Comparison of ENCODE assay signal across 8 cellular contexts in the genomic region with DNA sequence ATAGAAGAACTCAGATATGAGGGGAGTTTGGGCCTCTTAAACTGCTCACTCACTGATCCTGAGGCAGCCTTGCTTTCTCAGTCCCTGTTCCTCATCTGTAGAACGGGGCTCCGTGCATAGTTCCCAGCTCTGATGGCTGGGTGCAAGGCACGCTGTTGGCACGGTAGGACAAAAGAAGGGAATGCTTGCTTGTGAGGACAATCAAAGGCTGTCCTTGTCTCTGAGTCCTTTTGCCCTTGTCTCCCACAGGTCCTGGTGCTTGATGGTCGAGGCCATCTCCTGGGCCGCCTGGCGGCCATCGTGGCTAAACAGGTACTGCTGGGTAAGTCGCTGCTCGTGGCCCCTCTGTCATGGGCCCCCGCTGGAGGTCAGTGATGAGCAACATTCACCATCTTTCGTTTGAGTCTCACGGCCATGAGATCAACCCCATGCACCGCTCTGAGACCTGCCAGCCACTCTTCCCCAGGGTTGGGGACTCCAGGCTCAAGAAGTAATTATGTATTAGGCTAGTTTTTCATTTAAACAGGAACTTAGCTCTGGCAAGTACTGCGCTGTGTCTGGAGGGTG. TPM values are rescaled to one million over a fixed set of nuclear protein-coding genes. Genes with fewer than 3 reads are reported as not detected.
A peak's percentile ranks its signal among the peaks of the same experiment; 100 is the strongest.
DNase-seq lines count a peak whose midpoint lies in the region; ATAC-seq and TF ChIP-seq lines count a peak whose summit lies in the region.

No MANE protein-coding gene starts in this region.

- H3K14ac ChIP-seq in neuronal stem cell (ENCODE audit: low read length): no peak overlapping the region

- H2BK15ac ChIP-seq in neuronal stem cell (ENCODE audit: low read length): no peak overlapping the region

- H3K23ac ChIP-seq in neuronal stem cell (ENCODE audit: low read depth, low read length, poor library complexity): no peak overlapping the region

- H2AFZ ChIP-seq in neuronal stem cell (ENCODE audit: low read length): no peak overlapping the region

- intact Hi-C loops in posterior cingulate gyrus (cut with DNase I): loop anchor here (10.0 kb wide), 1 partner anchor 385 kb away; the partner anchor contains the start of genes AKT1S1 and TBC1D17

- H3K4me1 ChIP-seq in neuronal stem cell (ENCODE audit: control insufficient read depth in 2 of 2, insufficient read depth in 1 of 2, low read depth in 1 of 2, low read length in 2 of 2): peaks cover 7 to 8% of the 10 kb centered on the region in 2 donors

- H2AK5ac ChIP-seq in neuronal stem cell (ENCODE audit: low read depth, low read length): no peak overlapping the region

- TF ChIP-seq CTCF in GM06990 (IDR thresholded peaks at IDR 0.05; ENCODE audit: insufficient read depth, low read length, poor library complexity, severe bottlenecking): peak; percentile 69

- H3K9ac ChIP-seq in neuronal stem cell (ENCODE audit: low read depth, low read length, poor library complexity): no peak overlapping the region

- no peak overlapping the region for H4K91ac ChIP-seq in neuronal stem cell (ENCODE audit: low read depth, low read length, poor library complexity)

- peaks cover 14% of the 10 kb centered on the region for H3K79me1 ChIP-seq in neuronal stem cell (ENCODE audit: low read depth, low read length)

- H3K18ac ChIP-seq in neuronal stem cell (ENCODE audit: low read length): no peak overlapping the region

- H3K4me3 ChIP-seq in GM06990 (replicated peaks; ENCODE audit: low read depth, low read length): peak overlapping the region; percentile 99
- peak overlapping the region; percentile 5 to 98 for H3K4me3 ChIP-seq in neuronal stem cell (ENCODE audit: low read length in 2 of 2)

- no peak overlapping the region for H4K8ac ChIP-seq in neuronal stem cell (ENCODE audit: low read depth, low read length)

- no CpG with 5 or more reads among the region's 15 CpGs for WGBS in neuronal stem cell (ENCODE audit: extremely low coverage in 2 of 2, insufficient read length in 2 of 2, insufficient replicate concordance in 1 of 2), 2 donors

- no peak overlapping the region for H2BK12ac ChIP-seq in neuronal stem cell (ENCODE audit: low read length)

- no peaks in the 10 kb centered on the region for H3K9me3 ChIP-seq in neuronal stem cell (replicated peaks in 1 of 2; ENCODE audit: control insufficient read depth in 2 of 2, insufficient read depth in 1 of 2, low read depth in 1 of 2, low read length in 2 of 2)

- peak overlapping the region; percentile 45 for H3K4me2 ChIP-seq in neuronal stem cell (ENCODE audit: insufficient read depth, low read length, poor library complexity, severe bottlenecking)

- H3K36me3 ChIP-seq in GM06990 (ENCODE audit: control insufficient read depth, insufficient read depth, low read length) (peaks cover 33% of the 10 kb centered on the region), neuronal stem cell (replicated peaks in 1 of 2; ENCODE audit: control insufficient read depth in 2 of 2, insufficient read depth in 2 of 2, low read length in 2 of 2) (peaks cover 40 to 53% of the 10 kb centered on the region in 2 donors)

- no peak overlapping the region for H2BK5ac ChIP-seq in neuronal stem cell (ENCODE audit: low read length)

- no peak overlapping the region for H3K4ac ChIP-seq in neuronal stem cell (ENCODE audit: low read length)

- DNase-seq in GM06990 (ENCODE audit: extremely low read depth, insufficient read length) (no peak), NAMALWA (ENCODE audit: low spot score) (peak; percentile 45), neuronal stem cell (ENCODE audit: low spot score) (no peak), kidney glomerular epithelial cell (lab: John Stamatoyannopoulos, UW) (no peak), posterior cingulate gyrus (no peak)
- DNase-seq in activated CD4-positive, CD25-positive, alpha-beta regulatory T cell treated with anti-CD3 and anti-CD28 coated beads, Interleukin-2, amount 50 U/mL, for 72 hours: no peak

- H2BK120ac ChIP-seq in neuronal stem cell (ENCODE audit: low read depth, low read length): no peak overlapping the region

- H3K27ac ChIP-seq in cingulate gyrus (ENCODE audit: low read depth, low read length) (peak overlapping the region; percentile 14), neuronal stem cell (replicated peaks; ENCODE audit: low read length) (peak overlapping the region; percentile 37)

- H3K27me3 ChIP-seq in GM06990 (replicated peaks; ENCODE audit: control insufficient read depth, insufficient read depth, low read length): no peaks in the 10 kb centered on the region
- H3K27me3 ChIP-seq in neuronal stem cell (ENCODE audit: control insufficient read depth in 3 of 3, insufficient read depth in 3 of 3, low read depth in 1 of 3, low read length in 3 of 3): no peaks in the 10 kb centered on the region

- ATAC-seq in GM21526 (IDR thresholded peaks at IDR 0.05; ENCODE audit: low FRiP score, unreplicated experiment): no peak

RNA-seq across cellular contexts. Expression of gene RPL13A, which starts 2.3 kb away (rescaled TPM):
- polyA plus RNA-seq in neuronal stem cell (2013, experiment 1 of 2): 6,856 TPM
- 6,819 TPM for polyA plus RNA-seq in neuronal stem cell (2013, experiment 2 of 2)

RNA-seq across cellular contexts. Expression of gene RPS11, which starts 6.5 kb away (rescaled TPM):
- 5,708 TPM for polyA plus RNA-seq in neuronal stem cell (2013, experiment 1 of 2)
- polyA plus RNA-seq in neuronal stem cell (2013, experiment 2 of 2): 5,584 TPM

RNA-seq across cellular contexts. Expression of gene FLT3LG, which starts 15.7 kb away (rescaled TPM):
- 2.0 TPM for polyA plus RNA-seq in neuronal stem cell (2013, experiment 1 of 2)
- 2.1 TPM for polyA plus RNA-seq in neuronal stem cell (2013, experiment 2 of 2)

RNA-seq across cellular contexts. Expression of gene FCGRT, which starts 22.8 kb away (rescaled TPM):
- 32.8 TPM for polyA plus RNA-seq in neuronal stem cell (2013, experiment 1 of 2)
- 29.3 TPM for polyA plus RNA-seq in neuronal stem cell (2013, experiment 2 of 2)

RNA-seq across cellular contexts. Expression of gene ALDH16A1, which starts 36.7 kb away (rescaled TPM):
- 10.8 TPM for polyA plus RNA-seq in neuronal stem cell (2013, experiment 1 of 2)
- polyA plus RNA-seq in neuronal stem cell (2013, experiment 2 of 2): 11.4 TPM
